ENCODE assay signal across 35 cellular contexts in the genomic region with DNA sequence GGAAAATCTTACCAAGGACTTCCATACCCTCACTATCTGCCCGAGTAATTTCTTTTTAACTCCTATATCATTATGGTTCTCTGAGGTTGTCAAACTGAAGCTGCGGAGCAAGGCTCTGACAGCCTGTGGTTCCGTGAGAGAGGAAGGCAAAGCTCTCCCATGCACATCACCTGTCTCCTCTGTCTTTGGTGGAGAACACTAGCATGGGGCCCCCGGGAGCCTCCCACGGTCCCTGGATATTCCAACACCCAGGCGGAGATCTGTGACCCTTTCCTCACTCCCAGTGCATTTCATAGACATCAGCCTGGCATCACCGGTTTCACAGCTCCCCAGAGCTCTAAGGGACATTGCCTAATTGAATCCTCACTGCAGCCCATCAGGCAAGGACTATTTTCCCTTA. TPM values are rescaled to one million over a fixed set of nuclear protein-coding genes. Genes with fewer than 3 reads are reported as not detected.
"Had no signal": no experiment of that assay in that cellular context is flagged by ENCODE, and none has a peak within 500 bp of the region (broad histone marks: within the 10 kb centered on the region; RNA-seq: fewer than 3 reads in every experiment).

No MANE protein-coding gene starts in this region.

- H3K9me2 ChIP-seq: SK-N-SH had no signal

- H3K27ac ChIP-seq: brain microvascular endothelial cell, SJSA1 had no signal

- H3K9me3 Mint-ChIP-seq: activated B cell treated with CpG ODN at 0.5 μM for 24 hours; activated CD4-positive, alpha-beta memory T cell treated with anti-CD3 and anti-CD28 coated beads, Interleukin-2, amount 10 ng/mL, durations not matched to agents 7 days and 5 days; activated naive CD8-positive, alpha-beta T cell treated with anti-CD3 and anti-CD28 coated beads for 36 hours; activated T-helper 17 cell treated with anti-CD3 and anti-CD28 coated beads, Interleukin-2, amount 50 U/mL, for 72 hours; T-helper 1 cell treated with Interleukin-12 subunit alpha and Interleukin-12 subunit beta and Interleukin-4 antibody, amounts not matched to agents 30 μg/mL and 1 μg/mL, for 36 hours; T-helper 2 cell treated with Interferon-gamma antibody and Interleukin-4, amounts not matched to agents 5 μg/mL and 100 μg/mL, for 36 hours had no signal

- H3K36me3 Mint-ChIP-seq: activated CD8-positive, alpha-beta memory T cell treated with anti-CD3 and anti-CD28 coated beads, Interleukin-2, amount 10 ng/mL, durations not matched to agents 7 days and 5 days; activated naive CD8-positive, alpha-beta T cell treated with anti-CD3 and anti-CD28 coated beads for 36 hours had no signal

- DNase-seq: activated B cell treated with CpG ODN at 0.5 μM for 24 hours; activated CD4-positive, alpha-beta memory T cell treated with anti-CD3 and anti-CD28 coated beads, Interleukin-2, amount 10 ng/mL, durations not matched to agents 7 days and 5 days; activated CD4-positive, alpha-beta T cell treated with anti-CD3 and anti-CD28 coated beads for 4 hours; activated CD4-positive, alpha-beta T cell treated with anti-CD3 and anti-CD28 coated beads, Interleukin-2, amount 50 U/mL, for 1 hour; activated CD4-positive, CD25-positive, alpha-beta regulatory T cell treated with anti-CD3 and anti-CD28 coated beads, Interleukin-2, amount 50 U/mL, for 72 hours; activated CD8-positive, alpha-beta memory T cell treated with anti-CD3 and anti-CD28 coated beads for 24 hours; activated CD8-positive, alpha-beta memory T cell treated with anti-CD3 and anti-CD28 coated beads, Interleukin-2, amount 10 ng/mL, durations not matched to agents 7 days and 5 days; activated CD8-positive, alpha-beta memory T cell treated with anti-CD3 and anti-CD28 coated beads, Interleukin-2, amount 50 U/mL, for 48 hours; activated effector memory CD4-positive, alpha-beta T cell treated with anti-CD3 and anti-CD28 coated beads, Interleukin-2, amount 50 U/mL, for 16 hours; activated naive CD4-positive, alpha-beta T cell; activated naive CD4-positive, alpha-beta T cell treated with anti-CD3 and anti-CD28 coated beads, Interleukin-2, amount 50 U/mL, for 16 hours; activated naive CD8-positive, alpha-beta T cell treated with anti-CD3 and anti-CD28 coated beads for 36 hours; activated T-cell treated with anti-CD3 and anti-CD28 coated beads, Interleukin-2, amount 50 U/mL, for 48 hours; amniotic stem cell; aorta; brain microvascular endothelial cell; central memory CD4-positive, alpha-beta T cell; NCI-H1105; NCI-H1417 treated with DMSO at 0.1 percent for 48 hours; NCI-H1694; NCI-H1930; NCI-H2081 treated with DMSO at 0.1 percent for 48 hours; NCI-H226; NCI-H446 treated with DMSO at 0.1 percent for 48 hours; NCI-H524; NCI-H69; SHP77; SK-N-SH had no signal

- ATAC-seq: activated CD8-positive, alpha-beta memory T cell treated with anti-CD3 and anti-CD28 coated beads, Interleukin-2, amount 10 ng/mL, durations not matched to agents 7 days and 5 days; activated T-helper 17 cell treated with anti-CD3 and anti-CD28 coated beads, Interleukin-2, amount 50 U/mL, for 72 hours; Panc1 had no signal

- H3K27ac Mint-ChIP-seq: activated B cell treated with CpG ODN at 0.5 μM for 24 hours; activated CD4-positive, alpha-beta memory T cell treated with anti-CD3 and anti-CD28 coated beads, Interleukin-2, amount 10 ng/mL, durations not matched to agents 7 days and 5 days; activated CD8-positive, alpha-beta memory T cell treated with anti-CD3 and anti-CD28 coated beads, Interleukin-2, amount 10 ng/mL, durations not matched to agents 7 days and 5 days; activated naive CD8-positive, alpha-beta T cell treated with anti-CD3 and anti-CD28 coated beads for 36 hours; activated T-helper 17 cell treated with anti-CD3 and anti-CD28 coated beads, Interleukin-2, amount 50 U/mL, for 72 hours; T-helper 1 cell treated with Interleukin-12 subunit alpha and Interleukin-12 subunit beta and Interleukin-4 antibody, amounts not matched to agents 30 μg/mL and 1 μg/mL, for 36 hours; T-helper 2 cell treated with Interferon-gamma antibody and Interleukin-4, amounts not matched to agents 5 μg/mL and 100 μg/mL, for 36 hours had no signal

- H3K9me3 ChIP-seq: SJSA1, SK-N-SH had no signal

- H3K4me2 ChIP-seq: SK-N-SH had no signal

- H3K4me1 Mint-ChIP-seq: activated B cell treated with CpG ODN at 0.5 μM for 24 hours; activated CD4-positive, alpha-beta memory T cell treated with anti-CD3 and anti-CD28 coated beads, Interleukin-2, amount 10 ng/mL, durations not matched to agents 7 days and 5 days; activated CD8-positive, alpha-beta memory T cell treated with anti-CD3 and anti-CD28 coated beads, Interleukin-2, amount 10 ng/mL, durations not matched to agents 7 days and 5 days; activated naive CD8-positive, alpha-beta T cell treated with anti-CD3 and anti-CD28 coated beads for 36 hours; activated T-helper 17 cell treated with anti-CD3 and anti-CD28 coated beads, Interleukin-2, amount 50 U/mL, for 72 hours had no signal

- H3K27me3 Mint-ChIP-seq: activated naive CD8-positive, alpha-beta T cell treated with anti-CD3 and anti-CD28 coated beads for 36 hours had no signal

- H3K4me3 Mint-ChIP-seq: activated B cell treated with CpG ODN at 0.5 μM for 24 hours; activated CD4-positive, alpha-beta memory T cell treated with anti-CD3 and anti-CD28 coated beads, Interleukin-2, amount 10 ng/mL, durations not matched to agents 7 days and 5 days; activated CD8-positive, alpha-beta memory T cell treated with anti-CD3 and anti-CD28 coated beads, Interleukin-2, amount 10 ng/mL, durations not matched to agents 7 days and 5 days; activated naive CD8-positive, alpha-beta T cell treated with anti-CD3 and anti-CD28 coated beads for 36 hours; activated T-helper 17 cell treated with anti-CD3 and anti-CD28 coated beads, Interleukin-2, amount 50 U/mL, for 72 hours; T-helper 1 cell treated with Interleukin-12 subunit alpha and Interleukin-12 subunit beta and Interleukin-4 antibody, amounts not matched to agents 30 μg/mL and 1 μg/mL, for 36 hours; T-helper 2 cell treated with Interferon-gamma antibody and Interleukin-4, amounts not matched to agents 5 μg/mL and 100 μg/mL, for 36 hours had no signal

- H3K36me3 ChIP-seq: brain microvascular endothelial cell had no signal

- H3K27me3 ChIP-seq: brain microvascular endothelial cell, SJSA1 had no signal

- H3K9ac ChIP-seq: SK-N-SH had no signal

- H3K4me3 ChIP-seq: SJSA1 had no signal

RNA-seq across cellular contexts. Expression of gene RBP4, which starts 10.4 kb away (rescaled TPM):
- total RNA-seq: activated B cell treated with CpG ODN at 0.5 μM for 24 hours; activated CD4-positive, alpha-beta memory T cell treated with anti-CD3 and anti-CD28 coated beads, Interleukin-2, amount 10 ng/mL, durations not matched to agents 7 days and 5 days; activated CD8-positive, alpha-beta memory T cell treated with anti-CD3 and anti-CD28 coated beads, Interleukin-2, amount 10 ng/mL, durations not matched to agents 7 days and 5 days; activated naive CD8-positive, alpha-beta T cell treated with anti-CD3 and anti-CD28 coated beads for 36 hours; activated T-helper 17 cell treated with anti-CD3 and anti-CD28 coated beads, Interleukin-2, amount 50 U/mL, for 72 hours; RPMI7951 had no signal
- polyA plus RNA-seq: SK-N-SH had no signal

RNA-seq across cellular contexts. Expression of gene PDE6C, which starts 21.7 kb away (rescaled TPM):
- total RNA-seq: activated B cell treated with CpG ODN at 0.5 μM for 24 hours; activated CD4-positive, alpha-beta memory T cell treated with anti-CD3 and anti-CD28 coated beads, Interleukin-2, amount 10 ng/mL, durations not matched to agents 7 days and 5 days; activated CD8-positive, alpha-beta memory T cell treated with anti-CD3 and anti-CD28 coated beads, Interleukin-2, amount 10 ng/mL, durations not matched to agents 7 days and 5 days; activated naive CD8-positive, alpha-beta T cell treated with anti-CD3 and anti-CD28 coated beads for 36 hours; activated T-helper 17 cell treated with anti-CD3 and anti-CD28 coated beads, Interleukin-2, amount 50 U/mL, for 72 hours; aorta; M059J; RPMI7951; SJSA1 had no signal
- polyA plus RNA-seq: aorta, SK-N-SH had no signal

RNA-seq across cellular contexts. Expression of gene FFAR4, which starts 24.2 kb away (rescaled TPM):
- total RNA-seq: activated B cell treated with CpG ODN at 0.5 μM for 24 hours; activated CD4-positive, alpha-beta memory T cell treated with anti-CD3 and anti-CD28 coated beads, Interleukin-2, amount 10 ng/mL, durations not matched to agents 7 days and 5 days; activated CD8-positive, alpha-beta memory T cell treated with anti-CD3 and anti-CD28 coated beads, Interleukin-2, amount 10 ng/mL, durations not matched to agents 7 days and 5 days; activated naive CD8-positive, alpha-beta T cell treated with anti-CD3 and anti-CD28 coated beads for 36 hours; activated T-helper 17 cell treated with anti-CD3 and anti-CD28 coated beads, Interleukin-2, amount 50 U/mL, for 72 hours; M059J; RPMI7951; SJSA1 had no signal
- polyA plus RNA-seq: SK-N-SH had no signal
